Comparison of ENCODE assay signal across 1 cellular context in genomic region chr17:67211742-67212141, GRCh38.
TF ChIP-seq lines count a peak whose summit lies in the region.

No MANE protein-coding gene starts in this region.

TF ChIP-seq in GM12878, 131 proteins besides CTCF, POLR2A, EP300 and RAD21:
- TF ChIP-seq PRDM15 (CRISPR knock-in tag; IDR thresholded peaks at IDR 0.05) = no peak
TF ChIP-seq in GM12878: peak in this region for 0.
